1 cellular context compared by ENCODE assay signal in the genomic region with DNA sequence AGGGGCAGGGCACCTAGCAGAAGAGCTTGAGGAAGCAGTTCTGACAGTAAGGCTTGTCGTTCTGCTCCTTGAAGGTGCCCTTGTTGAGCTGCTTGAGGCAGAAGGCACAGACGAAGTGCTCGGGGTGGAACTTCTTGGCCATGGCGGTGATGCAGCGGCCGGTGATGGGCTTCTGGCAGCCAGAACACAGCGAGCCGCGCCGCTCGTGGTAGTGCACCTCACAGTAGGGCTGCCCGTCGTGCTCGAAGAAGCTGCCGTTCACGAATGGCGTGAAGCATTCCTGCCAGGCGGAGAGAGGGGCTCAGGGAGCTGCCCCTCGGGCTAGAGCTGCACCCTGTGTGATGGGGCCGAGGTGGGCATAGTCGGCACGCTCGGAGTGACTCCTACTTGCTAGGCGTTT.
TF ChIP-seq lines count a peak whose summit lies in the region.

No MANE protein-coding gene starts in this region.

TF ChIP-seq in IMR-90, 13 proteins besides CTCF, POLR2A, EP300 and RAD21 (continued from another document):
- TF ChIP-seq MXI1 (IDR thresholded peaks at IDR 0.05; ENCODE audit: borderline replicate concordance, low read depth, low read length), result no peak
- no peak for TF ChIP-seq RFX5 (IDR thresholded peaks at IDR 0.05; ENCODE audit: low read depth, low read length)
- TF ChIP-seq NFE2L2 (IDR thresholded peaks at IDR 0.05; ENCODE audit: low read depth, low read length), result no peak
- no peak for TF ChIP-seq CHD1 (IDR thresholded peaks at IDR 0.05; ENCODE audit: low read depth, low read length)
- TF ChIP-seq FOS (IDR thresholded peaks at IDR 0.05; ENCODE audit: low read depth, low read length), result no peak
- no peak for TF ChIP-seq CEBPB (IDR thresholded peaks at IDR 0.05; ENCODE audit: low read depth, low read length)
- TF ChIP-seq MAZ (IDR thresholded peaks at IDR 0.05; ENCODE audit: borderline replicate concordance, low read depth, low read length), result no peak
- no peak for TF ChIP-seq RCOR1 (IDR thresholded peaks at IDR 0.05; ENCODE audit: insufficient replicate concordance, low read length)
- TF ChIP-seq SMC3 (IDR thresholded peaks at IDR 0.05; ENCODE audit: low read depth, low read length), result no peak
- TF ChIP-seq MAFK (IDR thresholded peaks at IDR 0.05; ENCODE audit: low read depth, low read length), result no peak
- TF ChIP-seq, protein P1, sequence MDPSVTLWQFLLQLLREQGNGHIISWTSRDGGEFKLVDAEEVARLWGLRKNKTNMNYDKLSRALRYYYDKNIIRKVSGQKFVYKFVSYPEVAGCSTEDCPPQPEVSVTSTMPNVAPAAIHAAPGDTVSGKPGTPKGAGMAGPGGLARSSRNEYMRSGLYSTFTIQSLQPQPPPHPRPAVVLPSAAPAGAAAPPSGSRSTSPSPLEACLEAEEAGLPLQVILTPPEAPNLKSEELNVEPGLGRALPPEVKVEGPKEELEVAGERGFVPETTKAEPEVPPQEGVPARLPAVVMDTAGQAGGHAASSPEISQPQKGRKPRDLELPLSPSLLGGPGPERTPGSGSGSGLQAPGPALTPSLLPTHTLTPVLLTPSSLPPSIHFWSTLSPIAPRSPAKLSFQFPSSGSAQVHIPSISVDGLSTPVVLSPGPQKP (IDR thresholded peaks at IDR 0.05; ENCODE audit: borderline replicate concordance, low read depth, low read length), result no peak
- TF ChIP-seq USF2 (IDR thresholded peaks at IDR 0.05; ENCODE audit: low read depth, low read length), result no peak
